ENCODE assay signal across 9 cellular contexts in the genomic region with DNA sequence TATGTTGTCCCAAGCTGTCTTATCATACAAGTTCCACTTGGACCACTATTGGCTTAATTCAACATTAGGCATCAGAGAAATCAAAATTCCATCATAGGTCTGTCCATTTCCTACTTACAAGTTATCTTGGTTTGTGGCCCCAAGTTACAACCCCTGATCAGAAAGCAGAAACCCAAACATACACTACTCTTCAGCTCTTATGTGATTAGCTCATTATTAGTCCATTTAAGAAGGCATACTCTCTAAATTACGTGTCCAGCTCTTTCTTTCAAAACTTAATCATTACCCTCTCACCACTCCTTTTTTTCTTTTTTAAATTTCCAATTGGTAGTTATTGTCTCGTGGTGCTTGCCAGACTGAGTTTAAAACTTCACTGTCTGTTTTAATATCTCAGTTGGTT.
"Had no signal": no experiment of that assay in that cellular context is flagged by ENCODE, and none has a peak within 500 bp of the region (broad histone marks: within the 10 kb centered on the region; RNA-seq: fewer than 3 reads in every experiment).

No MANE protein-coding gene starts in this region.

- ATAC-seq: HCT116, K562 had no signal

- H3K36me3 ChIP-seq: HAP-1 had no signal

- DNase-seq: GM23248, GOT3, H7, HFFc6, IMR-90 had no signal

- FAIRE-seq: K562 had no signal

- H3K27ac ChIP-seq: GM23248, HL-60 had no signal

- H3K4me1 ChIP-seq: HAP-1 had no signal

- H3K9ac ChIP-seq: GM23248 had no signal

- H3K9me3 ChIP-seq: HAP-1 had no signal

- H3K4me3 ChIP-seq: GM23248, HAP-1, K562 had no signal

- H2AFZ ChIP-seq: GM23248 had no signal
